Comparison of ENCODE assay signal across 22 cellular contexts in the genomic region with DNA sequence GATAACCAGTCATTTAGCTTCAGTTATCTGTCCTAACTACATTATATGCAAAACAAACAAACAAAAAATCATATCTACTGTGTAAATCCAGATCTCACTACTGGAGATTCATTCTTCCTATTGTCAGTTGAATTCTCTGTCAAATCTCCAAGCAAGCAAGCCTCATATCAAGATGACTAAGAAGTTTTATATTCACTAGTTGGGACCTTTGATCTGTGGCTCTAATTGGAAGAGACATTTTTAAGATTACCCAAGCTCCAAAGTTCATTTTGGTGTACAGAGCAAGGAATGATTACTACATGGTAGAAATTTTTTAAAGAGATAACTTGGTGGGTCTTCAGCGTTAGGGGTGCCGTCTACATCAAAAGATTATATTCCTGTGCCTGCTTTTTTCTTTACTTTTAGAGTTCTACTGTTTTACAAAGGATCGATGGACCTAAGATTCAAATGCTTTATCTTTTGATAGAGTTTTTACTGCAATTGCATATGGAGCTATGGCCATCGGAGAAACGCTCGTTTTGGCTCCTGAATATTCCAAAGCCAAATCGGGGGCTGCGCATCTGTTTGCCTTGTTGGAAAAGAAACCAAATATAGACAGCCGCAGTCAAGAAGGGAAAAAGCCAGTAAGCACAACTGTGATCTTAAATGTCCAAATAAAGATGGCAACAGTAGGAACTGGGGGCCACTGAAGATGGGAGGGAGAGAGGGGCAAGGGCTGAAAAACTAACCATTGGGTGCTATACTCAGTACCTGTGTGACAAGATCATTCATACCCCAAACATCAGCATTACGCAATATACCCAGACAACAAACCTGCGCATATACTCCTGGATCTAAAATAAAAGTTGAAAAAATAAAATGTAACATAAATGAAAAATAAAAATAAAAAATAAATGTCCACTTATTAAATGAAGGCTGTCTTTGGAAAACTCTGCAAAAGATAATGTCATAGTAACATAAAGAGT. TPM values are rescaled to one million over a fixed set of nuclear protein-coding genes. Genes with fewer than 3 reads are reported as not detected.
A peak's percentile ranks its signal among the peaks of the same experiment; 100 is the strongest.
DNase-seq lines count a peak whose midpoint lies in the region; ATAC-seq, FAIRE-seq and TF ChIP-seq lines count a peak whose summit lies in the region.
"Had no signal": no experiment of that assay in that cellular context is flagged by ENCODE, and none has a peak within 500 bp of the region (broad histone marks: within the 10 kb centered on the region; RNA-seq: fewer than 3 reads in every experiment).

No MANE protein-coding gene starts in this region.

- intact Hi-C loops in PC-9 (cut with micrococcal nuclease; ENCODE audit: unreplicated experiment), result no loop called here

- CTCF ChIA-PET in PC-9 (lab: Charles Lee), result no interaction called here

- BruUV-seq in PC-9 (replicated peaks; lab: Mats Ljungman, UMichigan), result no TSS peak

- H4K20me1 ChIP-seq in PC-9 (ENCODE audit: insufficient read depth), result no peaks in the 10 kb centered on the region

- no peak overlapping the region for H3K27ac ChIP-seq in PC-9
- no peak overlapping the region for H3K27ac ChIP-seq in small intestine (ENCODE audit: low read depth in 1 of 2, low read length in 1 of 2)
- H3K27ac ChIP-seq: body of pancreas, coronary artery, foreskin keratinocyte, Peyer's patch, psoas muscle, spleen had no signal

- H3K4me1 ChIP-seq in PC-9 (replicated peaks; ENCODE audit: insufficient read depth) (no peaks in the 10 kb centered on the region), small intestine (ENCODE audit: control insufficient read depth in 2 of 2, insufficient read depth in 1 of 2, low read depth in 1 of 2, low read length in 1 of 2) (peaks cover 0 to 5% of the 10 kb centered on the region in 2 donors)
- H3K4me1 ChIP-seq: body of pancreas, foreskin keratinocyte, psoas muscle, spleen had no signal

- DNase-seq in PC-9 (no peak), small intestine (peak; percentile 77), kidney tubule cell (ENCODE audit: low spot score) (no peak)
- DNase-seq in activated CD4-positive, alpha-beta T cell treated with anti-CD3 and anti-CD28 coated beads, Interleukin-2, amount 50 U/mL, for 1 hour, result no peak
- DNase-seq: activated B cell treated with CpG ODN at 0.5 μM for 24 hours; activated CD8-positive, alpha-beta T cell treated with anti-CD3 and anti-CD28 coated beads, Interleukin-2, amount 10 ng/mL, durations not matched to agents 7 days and 5 days; activated naive CD8-positive, alpha-beta T cell treated with anti-CD3 and anti-CD28 coated beads, Interleukin-2, amount 10 ng/mL, durations not matched to agents 7 days and 5 days; body of pancreas; foreskin keratinocyte; hypothalamus; Karpas-422; NCI-H2171; Peyer's patch; psoas muscle; spleen had no signal

- H3K4me3 ChIP-seq in PC-9, result no peak overlapping the region
- H3K4me3 ChIP-seq in small intestine (ENCODE audit: low read depth in 1 of 2, low read length in 2 of 2), result no peak overlapping the region
- H3K4me3 ChIP-seq: body of pancreas, coronary artery, Peyer's patch, psoas muscle, spleen had no signal

- H3K9me3 ChIP-seq in PC-9 (ENCODE audit: insufficient read depth, low read depth) (no peaks in the 10 kb centered on the region), small intestine (ENCODE audit: control insufficient read depth, low read depth) (no peaks in the 10 kb centered on the region)
- H3K9me3 ChIP-seq: body of pancreas, Peyer's patch, psoas muscle, spleen had no signal

- no peak overlapping the region for H3K4me2 ChIP-seq in PC-9

- FAIRE-seq in small intestine (lab: Jason Lieb, UNC), result no peak
- FAIRE-seq: keratinocyte had no signal

- no peaks in the 10 kb centered on the region for H3F3A ChIP-seq in PC-9 (ENCODE audit: insufficient read depth, low read depth)

- POLR2A ChIA-PET in PC-9 (lab: Charles Lee; ENCODE audit: unreplicated experiment), result no interaction called here

- ATAC-seq in GM18909 (IDR thresholded peaks at IDR 0.05; ENCODE audit: poor library complexity, unreplicated experiment) (peak; percentile 9), HG03060 (IDR thresholded peaks at IDR 0.05; ENCODE audit: low read depth, unreplicated experiment) (peak; percentile 3), GM21825 (IDR thresholded peaks at IDR 0.05; ENCODE audit: unreplicated experiment) (no peak)
- ATAC-seq: activated CD8-positive, alpha-beta T cell treated with anti-CD3 and anti-CD28 coated beads, Interleukin-2, amount 10 ng/mL, durations not matched to agents 7 days and 5 days; body of pancreas; foreskin keratinocyte; psoas muscle had no signal

- H2AFZ ChIP-seq in PC-9, result 0 out of 2 replicates have a peak overlapping the region, but pooled peaks have one; percentile 49

- no peak for TF ChIP-seq CTCF in PC-9 (conservative IDR thresholded peaks at IDR 0.05)

- no peaks in the 10 kb centered on the region for H3K36me3 ChIP-seq in PC-9 (ENCODE audit: low read depth)
- H3K36me3 ChIP-seq in small intestine (ENCODE audit: control insufficient read depth in 2 of 2, insufficient read depth in 2 of 2, low read length in 2 of 2), result no peaks in the 10 kb centered on the region
- H3K36me3 ChIP-seq: Peyer's patch, spleen had no signal

- 54 to 78% (median 66%) methylated on average over 11 of the region's 11 CpGs for WGBS in small intestine, 3 donors

- no peaks in the 10 kb centered on the region; the same call in 1 of the 2 replicates for H3K9me2 ChIP-seq in PC-9 (ENCODE audit: insufficient read depth)

- H3K79me2 ChIP-seq in PC-9 (ENCODE audit: low read depth), result no peaks in the 10 kb centered on the region

- H3K27me3 ChIP-seq in PC-9 (ENCODE audit: insufficient read depth, low read depth) (no peaks in the 10 kb centered on the region), small intestine (ENCODE audit: control insufficient read depth in 2 of 2, insufficient read depth in 2 of 2, low read length in 2 of 2) (no peaks in the 10 kb centered on the region)
- H3K27me3 ChIP-seq: body of pancreas, foreskin keratinocyte, Peyer's patch had no signal

RNA-seq across cellular contexts. Expression of gene SP8, which starts 47.9 kb away (rescaled TPM):
- total RNA-seq in PC-9 (2021), result not detected in 2 replicates
- not detected for polyA plus RNA-seq in small intestine
- total RNA-seq: activated B cell treated with CpG ODN at 0.5 μM for 24 hours; activated CD8-positive, alpha-beta T cell treated with anti-CD3 and anti-CD28 coated beads, Interleukin-2, amount 10 ng/mL, durations not matched to agents 7 days and 5 days; activated naive CD8-positive, alpha-beta T cell treated with anti-CD3 and anti-CD28 coated beads, Interleukin-2, amount 10 ng/mL, durations not matched to agents 7 days and 5 days; body of pancreas; foreskin keratinocyte; psoas muscle; spleen; T-helper 2 cell treated with Interferon-gamma antibody and Interleukin-4, amounts not matched to agents 100 ng/mL and 5 ng/mL, for 36 hours had no signal
- polyA plus RNA-seq: BJ, foreskin keratinocyte, psoas muscle, spleen had no signal
